In the genomic region with DNA sequence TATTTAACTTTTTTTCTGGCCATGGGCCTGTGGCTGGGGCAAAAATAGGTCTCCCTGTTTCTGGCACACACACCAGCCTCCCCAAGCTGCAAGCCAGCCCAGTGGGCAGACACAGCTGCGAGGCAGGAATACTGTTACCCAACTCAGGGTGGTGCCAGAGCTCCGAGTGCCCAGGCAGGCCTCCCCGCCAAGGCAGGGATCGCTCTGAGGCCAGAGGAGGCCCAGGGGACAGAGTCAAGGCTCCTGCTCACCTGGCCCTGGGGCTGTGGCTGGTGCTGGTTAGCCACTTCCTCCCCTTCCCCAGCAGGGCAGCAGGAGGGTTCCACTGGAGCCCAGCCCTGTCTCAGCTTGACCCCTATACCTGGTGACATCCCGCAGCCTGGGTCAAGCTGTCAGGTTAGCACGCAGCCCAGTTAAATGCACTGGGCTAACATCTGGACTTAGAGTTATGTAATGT, we compare ENCODE assay signal across 9 cellular contexts.
DNase-seq lines count a peak whose midpoint lies in the region; ATAC-seq and TF ChIP-seq lines count a peak whose summit lies in the region.
"Had no signal": no experiment of that assay in that cellular context is flagged by ENCODE, and none has a peak within 500 bp of the region (broad histone marks: within the 10 kb centered on the region; RNA-seq: fewer than 3 reads in every experiment).

No MANE protein-coding gene starts in this region.

- TF ChIP-seq CTCF in nephron progenitor cell (IDR thresholded peaks at IDR 0.05) = no peak

- no peak overlapping the region for H3K27ac ChIP-seq in naive thymus-derived CD4-positive, alpha-beta T cell (ENCODE audit: low read depth, low read length)

- H3K27me3 Mint-ChIP-seq in activated naive CD8-positive, alpha-beta T cell treated with anti-CD3 and anti-CD28 coated beads, Interleukin-2, amount 10 ng/mL, durations not matched to agents 7 days and 5 days = peaks cover 33% of the 10 kb centered on the region
- peaks cover 0 to 17% (median 0%) of the 10 kb centered on the region in 5 donors for H3K27me3 Mint-ChIP-seq in naive thymus-derived CD4-positive, alpha-beta T cell
- peaks cover 16% of the 10 kb centered on the region for H3K27me3 Mint-ChIP-seq in nephron progenitor cell (ENCODE audit: low read depth, poor library complexity)

- peaks cover 0 to 4% of the 10 kb centered on the region in 2 donors for H3K4me1 ChIP-seq in naive thymus-derived CD4-positive, alpha-beta T cell (ENCODE audit: control insufficient read depth in 2 of 2, insufficient read depth in 2 of 2, low read length in 2 of 2)

- no peaks in the 10 kb centered on the region for H3K27me3 ChIP-seq in naive thymus-derived CD4-positive, alpha-beta T cell (ENCODE audit: control insufficient read depth in 2 of 2, insufficient read depth in 2 of 2, low read length in 2 of 2)
- H3K27me3 ChIP-seq: dorsolateral prefrontal cortex had no signal

- peak overlapping the region; percentile 41 for H3K27ac Mint-ChIP-seq in activated naive CD8-positive, alpha-beta T cell treated with anti-CD3 and anti-CD28 coated beads, Interleukin-2, amount 10 ng/mL, durations not matched to agents 7 days and 5 days
- H3K27ac Mint-ChIP-seq in naive thymus-derived CD4-positive, alpha-beta T cell = peak overlapping the region in 1 of 9 donors; percentile 91
- H3K27ac Mint-ChIP-seq in nephron progenitor cell = no peak overlapping the region

- DNase-seq in DMS53 treated with DMSO at 0.1 percent for 48 hours (lab: John Stamatoyannopoulos, UW; ENCODE audit: unreplicated experiment) = peak; percentile 61
- DNase-seq in activated naive CD8-positive, alpha-beta T cell treated with anti-CD3 and anti-CD28 coated beads, Interleukin-2, amount 10 ng/mL, durations not matched to agents 7 days and 5 days = peak; percentile 40
- no peak for DNase-seq in naive thymus-derived CD4-positive, alpha-beta T cell
- DNase-seq in nephron progenitor cell = no peak
- no peak for DNase-seq in ureter (ENCODE audit: low spot score)

- no peaks in the 10 kb centered on the region for H3K36me3 Mint-ChIP-seq in activated naive CD8-positive, alpha-beta T cell treated with anti-CD3 and anti-CD28 coated beads, Interleukin-2, amount 10 ng/mL, durations not matched to agents 7 days and 5 days
- peaks cover 0 to 2% (median 0%) of the 10 kb centered on the region in 5 donors for H3K36me3 Mint-ChIP-seq in naive thymus-derived CD4-positive, alpha-beta T cell
- H3K36me3 Mint-ChIP-seq in nephron progenitor cell (ENCODE audit: low read depth) = no peaks in the 10 kb centered on the region

- H3K9me3 Mint-ChIP-seq in activated naive CD8-positive, alpha-beta T cell treated with anti-CD3 and anti-CD28 coated beads, Interleukin-2, amount 10 ng/mL, durations not matched to agents 7 days and 5 days = peaks cover 2% of the 10 kb centered on the region
- peaks cover 0 to under 1% (median 0%) of the 10 kb centered on the region in 11 donors for H3K9me3 Mint-ChIP-seq in naive thymus-derived CD4-positive, alpha-beta T cell
- H3K9me3 Mint-ChIP-seq in nephron progenitor cell = no peaks in the 10 kb centered on the region

- peaks cover 18% of the 10 kb centered on the region for H3K4me1 Mint-ChIP-seq in activated naive CD8-positive, alpha-beta T cell treated with anti-CD3 and anti-CD28 coated beads, Interleukin-2, amount 10 ng/mL, durations not matched to agents 7 days and 5 days
- H3K4me1 Mint-ChIP-seq in naive thymus-derived CD4-positive, alpha-beta T cell = peaks cover 0 to 31% (median 5%) of the 10 kb centered on the region in 7 donors
- peaks cover 5% of the 10 kb centered on the region for H3K4me1 Mint-ChIP-seq in nephron progenitor cell

- peak; percentile 50 for ATAC-seq in GM19452 (IDR thresholded peaks at IDR 0.05; ENCODE audit: unreplicated experiment)
- peak; percentile 34 for ATAC-seq in HG03469 (IDR thresholded peaks at IDR 0.05; ENCODE audit: unreplicated experiment)
- peak; percentile 59 for ATAC-seq in activated naive CD8-positive, alpha-beta T cell treated with anti-CD3 and anti-CD28 coated beads, Interleukin-2, amount 10 ng/mL, durations not matched to agents 7 days and 5 days (ENCODE audit: low read depth)
- ATAC-seq in naive thymus-derived CD4-positive, alpha-beta T cell = peak; percentile 39
- no peak for ATAC-seq in HG02852 (IDR thresholded peaks at IDR 0.05; ENCODE audit: unreplicated experiment)

- intact Hi-C loops in naive thymus-derived CD4-positive, alpha-beta T cell (cut with micrococcal nuclease) = no loop called here

- H3K4me3 Mint-ChIP-seq in activated naive CD8-positive, alpha-beta T cell treated with anti-CD3 and anti-CD28 coated beads, Interleukin-2, amount 10 ng/mL, durations not matched to agents 7 days and 5 days = no peak overlapping the region
- H3K4me3 Mint-ChIP-seq in naive thymus-derived CD4-positive, alpha-beta T cell = peak overlapping the region in 1 of 10 donors; percentile 58
- no peak overlapping the region for H3K4me3 Mint-ChIP-seq in nephron progenitor cell

- CTCF ChIA-PET in naive thymus-derived CD4-positive, alpha-beta T cell (lab: Charles Lee) = interaction anchor here (1.2 kb wide), 1 partner anchor 133 kb away, joined by 3 read pairs; no protein-coding TSS in a partner anchor

- H3K36me3 ChIP-seq in naive thymus-derived CD4-positive, alpha-beta T cell (ENCODE audit: control insufficient read depth in 2 of 3, insufficient read depth in 3 of 3, low read length in 3 of 3) = no peaks in the 10 kb centered on the region

- no peaks in the 10 kb centered on the region for H3K9me3 ChIP-seq in naive thymus-derived CD4-positive, alpha-beta T cell (ENCODE audit: control insufficient read depth in 2 of 3, low read length in 3 of 3)

- no peak overlapping the region for H3K4me3 ChIP-seq in naive thymus-derived CD4-positive, alpha-beta T cell (ENCODE audit: low read length)
- H3K4me3 ChIP-seq: dorsolateral prefrontal cortex had no signal

- POLR2A ChIA-PET in activated naive CD8-positive, alpha-beta T cell treated with anti-CD3 and anti-CD28 coated beads, Interleukin-2, amount 10 ng/mL, durations not matched to agents 7 days and 5 days (lab: Charles Lee) = no interaction called here
- POLR2A ChIA-PET in naive thymus-derived CD4-positive, alpha-beta T cell (lab: Charles Lee) = no interaction called here

Comparison
In these comparisons a context has a peak if more than half of its experiments do, and no peak if none do; other contexts are left out.
1. DNase-seq: peak in DMS53 treated with DMSO at 0.1 percent for 48 hours (single experiment) and activated naive CD8-positive, alpha-beta T cell treated with anti-CD3 and anti-CD28 coated beads, Interleukin-2, amount 10 ng/mL, durations not matched to agents 7 days and 5 days (single experiment); none in naive thymus-derived CD4-positive, alpha-beta T cell (0 of 9), nephron progenitor cell (single experiment) and ureter (single experiment).